In genomic region chr1:111738436-111739221, GRCh38 we compare ENCODE assay signal across 8 cellular contexts. TPM values are rescaled to one million over a fixed set of nuclear protein-coding genes. Genes with fewer than 3 reads are reported as not detected.
DNase-seq lines count a peak whose midpoint lies in the region; ATAC-seq and TF ChIP-seq lines count a peak whose summit lies in the region.

No MANE protein-coding gene starts in this region.

- no peak overlapping the region for H3K27ac ChIP-seq in CD4-positive, alpha-beta T cell (ENCODE audit: low read depth, low read length)
- peak overlapping the region; percentile 83 to 95 (median 94) for H3K27ac ChIP-seq in esophagus muscularis mucosa (replicated peaks in 1 of 4)
- peak overlapping the region; percentile 95 for H3K27ac ChIP-seq in thoracic aorta

- WGBS in esophagus muscularis mucosa = 0% methylated on average over 25 of the region's 63 CpGs

- H3K9me3 ChIP-seq in CD4-positive, alpha-beta T cell (ENCODE audit: control insufficient read depth, low read length) = no peaks in the 10 kb centered on the region
- H3K9me3 ChIP-seq in esophagus muscularis mucosa = no peaks in the 10 kb centered on the region
- H3K9me3 ChIP-seq in mucosa of stomach (ENCODE audit: control insufficient read depth, low read length) = no peaks in the 10 kb centered on the region
- no peaks in the 10 kb centered on the region for H3K9me3 ChIP-seq in thoracic aorta

- CTCF ChIA-PET in CD4-positive, alpha-beta T cell (lab: Charles Lee) = interaction anchor here (1.2 to 3.8 kb wide), 4 partner anchors 16 to 231 kb away, joined by 3 to 20 read pairs (median 8); no protein-coding TSS in a partner anchor

- no peak overlapping the region for H3K27ac Mint-ChIP-seq in CD4-positive, alpha-beta T cell

- ATAC-seq in CD4-positive, alpha-beta T cell (ENCODE audit: poor library complexity) = peak; percentile 46
- ATAC-seq in GM19035 (IDR thresholded peaks at IDR 0.05; ENCODE audit: unreplicated experiment) (peak; percentile 49), HG03139 (IDR thresholded peaks at IDR 0.05; ENCODE audit: unreplicated experiment) (peak; percentile 39), thoracic aorta (ENCODE audit: insufficient number of reproducible peaks, low FRiP score, low read depth) (peak; percentile 46)

- H3K4me3 Mint-ChIP-seq in CD4-positive, alpha-beta T cell = peak overlapping the region; percentile 91

- H3K4me1 ChIP-seq in esophagus muscularis mucosa (peaks cover 57 to 72% (median 62%) of the 10 kb centered on the region in 4 donors), mucosa of stomach (ENCODE audit: control insufficient read depth, insufficient read depth, low read length) (peaks cover 32% of the 10 kb centered on the region), thoracic aorta (ENCODE audit: control insufficient read depth in 1 of 2, low read depth in 2 of 2) (peaks cover 13 to 32% of the 10 kb centered on the region in 2 donors)

- intact Hi-C loops in CD4-positive, alpha-beta T cell (cut with DNase I, micrococcal nuclease) = loop anchor here in 1 of 2 experiments (2.0 kb wide), 1 partner anchor 16 kb away; no protein-coding TSS in a partner anchor
- intact Hi-C loops in esophagus muscularis mucosa (cut with DNase I) = no loop called here

- no peaks in the 10 kb centered on the region for H3K36me3 Mint-ChIP-seq in CD4-positive, alpha-beta T cell (ENCODE audit: low read depth)

- POLR2A ChIA-PET in CD4-positive, alpha-beta T cell (lab: Charles Lee) = interaction anchor here (0.7 to 3.1 kb wide), 6 partner anchors 9 to 297 kb away, joined by 3 to 21 read pairs (median 5); partner anchors contain the start of gene DDX20

- H3K36me3 ChIP-seq in esophagus muscularis mucosa (peaks cover 0 to 5% (median 0%) of the 10 kb centered on the region in 4 donors), mucosa of stomach (ENCODE audit: control insufficient read depth, insufficient read depth, low read length) (no peaks in the 10 kb centered on the region), thoracic aorta (no peaks in the 10 kb centered on the region)

- peak overlapping the region; percentile 64 for H3K9ac ChIP-seq in mucosa of stomach (ENCODE audit: low read length)

- TF ChIP-seq CTCF in CD4-positive, alpha-beta T cell (IDR thresholded peaks at IDR 0.05) = no peak
- TF ChIP-seq CTCF in esophagus muscularis mucosa (IDR thresholded peaks at IDR 0.05) (no peak), thoracic aorta (IDR thresholded peaks at IDR 0.05) (no peak)

- DNase-seq in CD4-positive, alpha-beta T cell = peak in 8 of 10 experiments; percentile 14 to 54 (median 26)
- DNase-seq in NCI-H510A treated with DMSO at 0.1 percent for 48 hours (lab: John Stamatoyannopoulos, UW) = peak; percentile 83
- peak; percentile 26 for DNase-seq in activated T-cell treated with anti-CD3 and anti-CD28 coated beads for 4 hours
- DNase-seq in esophagus muscularis mucosa (ENCODE audit: extremely low spot score) = no peak
- DNase-seq in thoracic aorta (ENCODE audit: low spot score) = no peak

- TF ChIP-seq EP300 in esophagus muscularis mucosa (IDR thresholded peaks at IDR 0.05) = no peak

- no peak for TF ChIP-seq POLR2A in esophagus muscularis mucosa (IDR thresholded peaks at IDR 0.05; ENCODE audit: low read depth)

- peak overlapping the region; percentile 67 to 79 (median 74) for H3K4me3 ChIP-seq in esophagus muscularis mucosa
- H3K4me3 ChIP-seq in mucosa of stomach (ENCODE audit: low read length) = peak overlapping the region; percentile 51
- H3K4me3 ChIP-seq in thoracic aorta = peak overlapping the region; percentile 78

- peaks cover 21% of the 10 kb centered on the region for H3K4me1 Mint-ChIP-seq in CD4-positive, alpha-beta T cell (ENCODE audit: low read depth)

- H3K27me3 Mint-ChIP-seq in CD4-positive, alpha-beta T cell = peaks cover 32% of the 10 kb centered on the region

- H3K27me3 ChIP-seq in CD4-positive, alpha-beta T cell (ENCODE audit: control insufficient read depth, insufficient read depth, low read length) = peaks cover 36% of the 10 kb centered on the region
- H3K27me3 ChIP-seq in esophagus muscularis mucosa = no peaks in the 10 kb centered on the region
- peaks cover 42% of the 10 kb centered on the region for H3K27me3 ChIP-seq in mucosa of stomach (ENCODE audit: control insufficient read depth, insufficient read depth, low read length)
- no peaks in the 10 kb centered on the region for H3K27me3 ChIP-seq in thoracic aorta (replicated peaks; ENCODE audit: insufficient read depth)

- no peaks in the 10 kb centered on the region for H3K9me3 Mint-ChIP-seq in CD4-positive, alpha-beta T cell

RNA-seq across cellular contexts. Expression of gene INKA2, which starts 0.6 kb away (rescaled TPM):
- total RNA-seq in CD4-positive, alpha-beta T cell = under 1 TPM in 1 of 2 experiments, not detected in 1; 0.27 TPM
- total RNA-seq in esophagus muscularis mucosa = 10 to 100 TPM in 1 of 4 donors, 1 to 10 TPM in 3; 4.0 to 10.8 (median 8.5) TPM
- total RNA-seq in thoracic aorta = 1 to 10 TPM; 3.8 to 7.3 TPM

RNA-seq across cellular contexts. Expression of gene DDX20, which starts 17.1 kb away (rescaled TPM):
- total RNA-seq in CD4-positive, alpha-beta T cell = 10 to 100 TPM; 27.2 to 27.4 TPM
- total RNA-seq in esophagus muscularis mucosa (10 to 100 TPM in 3 of 4 donors, 1 to 10 TPM in 1; 9.5 to 19.9 (median 13.1) TPM), thoracic aorta (10 to 100 TPM; 17.2 to 21.5 TPM)

Comparison
In these comparisons a context has a peak if more than half of its experiments do, and no peak if none do; other contexts are left out.
1. DNase-seq: peak in CD4-positive, alpha-beta T cell (8 of 10), NCI-H510A treated with DMSO at 0.1 percent for 48 hours (single experiment) and activated T-cell treated with anti-CD3 and anti-CD28 coated beads for 4 hours (single experiment); none in esophagus muscularis mucosa (single experiment) and thoracic aorta (single experiment).
2. Peak in every context shown above with its lines, with median percentiles within 50 percentile points of each other: ATAC-seq and H3K4me3 ChIP-seq.